ENCODE assay signal across 10 cellular contexts in genomic region chr2:97966545-97967215, GRCh38. TPM values are rescaled to one million over a fixed set of nuclear protein-coding genes. Genes with fewer than 3 reads are reported as not detected.
DNase-seq lines count a peak whose midpoint lies in the region; ATAC-seq and TF ChIP-seq lines count a peak whose summit lies in the region.
"Had no signal": no experiment of that assay in that cellular context is flagged by ENCODE, and none has a peak within 500 bp of the region (broad histone marks: within the 10 kb centered on the region; RNA-seq: fewer than 3 reads in every experiment).

No MANE protein-coding gene starts in this region.

- no peak for DNase-seq in activated CD8-positive, alpha-beta T cell treated with anti-CD3 and anti-CD28 coated beads for 36 hours
- no peak for DNase-seq in activated CD8-positive, alpha-beta T cell treated with anti-CD3 and anti-CD28 coated beads, Interleukin-2, amount 10 ng/mL, durations not matched to agents 7 days and 5 days
- no peak for DNase-seq in WTC11 (ENCODE audit: low spot score)
- no peak for DNase-seq in AG20443 (ENCODE audit: low spot score)
- DNase-seq in activated CD4-positive, alpha-beta memory T cell treated with anti-CD3 and anti-CD28 coated beads for 36 hours = no peak
- DNase-seq in chondrocyte (ENCODE audit: low spot score) = no peak
- DNase-seq: hippocampal formation had no signal

- POLR2A ChIA-PET in activated CD8-positive, alpha-beta T cell treated with anti-CD3 and anti-CD28 coated beads for 36 hours (lab: Charles Lee) = no interaction called here
- POLR2A ChIA-PET in activated CD8-positive, alpha-beta T cell treated with anti-CD3 and anti-CD28 coated beads, Interleukin-2, amount 10 ng/mL, durations not matched to agents 7 days and 5 days (lab: Charles Lee) = no interaction called here
- POLR2A ChIA-PET in WTC11 (lab: Charles Lee) = interaction anchor here (0.6 kb wide), 1 partner anchor 47 kb away, joined by 4 read pairs; no protein-coding TSS in a partner anchor
- POLR2A ChIA-PET in activated CD4-positive, alpha-beta memory T cell treated with anti-CD3 and anti-CD28 coated beads for 36 hours (lab: Charles Lee) = no interaction called here

- H3K4me1 Mint-ChIP-seq in activated CD8-positive, alpha-beta T cell treated with anti-CD3 and anti-CD28 coated beads for 36 hours (ENCODE audit: low read depth) = peaks cover 69% of the 10 kb centered on the region
- peaks cover 19% of the 10 kb centered on the region for H3K4me1 Mint-ChIP-seq in activated CD8-positive, alpha-beta T cell treated with anti-CD3 and anti-CD28 coated beads, Interleukin-2, amount 10 ng/mL, durations not matched to agents 7 days and 5 days (ENCODE audit: low read depth)
- H3K4me1 Mint-ChIP-seq in WTC11 (peaks cover 35% of the 10 kb centered on the region), chondrocyte (ENCODE audit: low read depth) (peaks cover 32% of the 10 kb centered on the region)
- peaks cover 87% of the 10 kb centered on the region for H3K4me1 Mint-ChIP-seq in stimulated activated memory B cell treated with anti-CD40 and anti-IgM and Interleukin-4, amounts not matched to agents 10 μg/mL and 1 μg/mL and 100 μg/mL, for 72 hours
- peaks cover 72% of the 10 kb centered on the region for H3K4me1 Mint-ChIP-seq in activated CD4-positive, alpha-beta memory T cell treated with anti-CD3 and anti-CD28 coated beads for 36 hours (ENCODE audit: low read depth)

- H3K36me3 Mint-ChIP-seq in activated CD8-positive, alpha-beta T cell treated with anti-CD3 and anti-CD28 coated beads for 36 hours (ENCODE audit: low read depth) = no peaks in the 10 kb centered on the region
- peaks cover 2% of the 10 kb centered on the region for H3K36me3 Mint-ChIP-seq in activated CD8-positive, alpha-beta T cell treated with anti-CD3 and anti-CD28 coated beads, Interleukin-2, amount 10 ng/mL, durations not matched to agents 7 days and 5 days (ENCODE audit: low read depth)
- H3K36me3 Mint-ChIP-seq in WTC11 (no peaks in the 10 kb centered on the region), chondrocyte (ENCODE audit: low read depth) (no peaks in the 10 kb centered on the region)
- H3K36me3 Mint-ChIP-seq in stimulated activated memory B cell treated with anti-CD40 and anti-IgM and Interleukin-4, amounts not matched to agents 10 μg/mL and 1 μg/mL and 100 μg/mL, for 72 hours = peaks cover 14% of the 10 kb centered on the region
- no peaks in the 10 kb centered on the region for H3K36me3 Mint-ChIP-seq in activated CD4-positive, alpha-beta memory T cell treated with anti-CD3 and anti-CD28 coated beads for 36 hours

- no peak for TF ChIP-seq CTCF in activated CD8-positive, alpha-beta T cell treated with anti-CD3 and anti-CD28 coated beads for 36 hours (IDR thresholded peaks at IDR 0.05)
- TF ChIP-seq CTCF in WTC11 (IDR thresholded peaks at IDR 0.05) = no peak
- no peak for TF ChIP-seq CTCF in chondrocyte (IDR thresholded peaks at IDR 0.05)

- H3K9me3 Mint-ChIP-seq in activated CD8-positive, alpha-beta T cell treated with anti-CD3 and anti-CD28 coated beads for 36 hours = no peaks in the 10 kb centered on the region
- no peaks in the 10 kb centered on the region for H3K9me3 Mint-ChIP-seq in activated CD8-positive, alpha-beta T cell treated with anti-CD3 and anti-CD28 coated beads, Interleukin-2, amount 10 ng/mL, durations not matched to agents 7 days and 5 days (ENCODE audit: insufficient read depth)
- H3K9me3 Mint-ChIP-seq in WTC11 = no peaks in the 10 kb centered on the region
- no peaks in the 10 kb centered on the region for H3K9me3 Mint-ChIP-seq in stimulated activated memory B cell treated with anti-CD40 and anti-IgM and Interleukin-4, amounts not matched to agents 10 μg/mL and 1 μg/mL and 100 μg/mL, for 72 hours
- H3K9me3 Mint-ChIP-seq in activated CD4-positive, alpha-beta memory T cell treated with anti-CD3 and anti-CD28 coated beads for 36 hours = no peaks in the 10 kb centered on the region
- no peaks in the 10 kb centered on the region for H3K9me3 Mint-ChIP-seq in chondrocyte (ENCODE audit: low read depth)

- intact Hi-C loops in activated CD8-positive, alpha-beta T cell treated with anti-CD3 and anti-CD28 coated beads for 36 hours (cut with micrococcal nuclease) = no loop called here
- intact Hi-C loops in activated CD4-positive, alpha-beta memory T cell treated with anti-CD3 and anti-CD28 coated beads for 36 hours (cut with micrococcal nuclease) = no loop called here

- H3K27me3 Mint-ChIP-seq in activated CD8-positive, alpha-beta T cell treated with anti-CD3 and anti-CD28 coated beads for 36 hours = no peaks in the 10 kb centered on the region
- no peaks in the 10 kb centered on the region for H3K27me3 Mint-ChIP-seq in activated CD8-positive, alpha-beta T cell treated with anti-CD3 and anti-CD28 coated beads, Interleukin-2, amount 10 ng/mL, durations not matched to agents 7 days and 5 days (ENCODE audit: low read depth)
- H3K27me3 Mint-ChIP-seq in WTC11 (ENCODE audit: low read depth) = no peaks in the 10 kb centered on the region
- H3K27me3 Mint-ChIP-seq in stimulated activated memory B cell treated with anti-CD40 and anti-IgM and Interleukin-4, amounts not matched to agents 10 μg/mL and 1 μg/mL and 100 μg/mL, for 72 hours = no peaks in the 10 kb centered on the region
- H3K27me3 Mint-ChIP-seq in activated CD4-positive, alpha-beta memory T cell treated with anti-CD3 and anti-CD28 coated beads for 36 hours = no peaks in the 10 kb centered on the region
- no peaks in the 10 kb centered on the region for H3K27me3 Mint-ChIP-seq in chondrocyte (ENCODE audit: low read depth)

- peak; percentile 72 for ATAC-seq in activated CD8-positive, alpha-beta T cell treated with anti-CD3 and anti-CD28 coated beads for 36 hours
- no peak for ATAC-seq in activated CD8-positive, alpha-beta T cell treated with anti-CD3 and anti-CD28 coated beads, Interleukin-2, amount 10 ng/mL, durations not matched to agents 7 days and 5 days
- peak; percentile 64 for ATAC-seq in HG02973 (IDR thresholded peaks at IDR 0.05; ENCODE audit: unreplicated experiment)
- ATAC-seq in WTC11 = no peak
- peak; percentile 83 for ATAC-seq in stimulated activated memory B cell treated with anti-CD40 and anti-IgM and Interleukin-4, amounts not matched to agents 10 μg/mL and 1 μg/mL and 100 μg/mL, for 72 hours

- no peak overlapping the region for H3K27ac Mint-ChIP-seq in activated CD8-positive, alpha-beta T cell treated with anti-CD3 and anti-CD28 coated beads for 36 hours
- no peak overlapping the region for H3K27ac Mint-ChIP-seq in activated CD8-positive, alpha-beta T cell treated with anti-CD3 and anti-CD28 coated beads, Interleukin-2, amount 10 ng/mL, durations not matched to agents 7 days and 5 days
- H3K27ac Mint-ChIP-seq in WTC11 = peak overlapping the region; percentile 23; the same call in 1 of the 2 replicates
- H3K27ac Mint-ChIP-seq in stimulated activated memory B cell treated with anti-CD40 and anti-IgM and Interleukin-4, amounts not matched to agents 10 μg/mL and 1 μg/mL and 100 μg/mL, for 72 hours = peak overlapping the region; percentile 69
- H3K27ac Mint-ChIP-seq in activated CD4-positive, alpha-beta memory T cell treated with anti-CD3 and anti-CD28 coated beads for 36 hours = no peak overlapping the region
- H3K27ac Mint-ChIP-seq in chondrocyte (ENCODE audit: unreplicated experiment) = no peak overlapping the region
- H3K27ac Mint-ChIP-seq: T-helper 2 cell treated with Interferon-gamma antibody and Interleukin-4, amounts not matched to agents 5 μg/mL and 100 μg/mL, for 36 hours had no signal

- CTCF ChIA-PET in activated CD8-positive, alpha-beta T cell treated with anti-CD3 and anti-CD28 coated beads for 36 hours (lab: Charles Lee) = interaction anchor here (0.7 to 0.9 kb wide), 2 partner anchors 46 to 419 kb away, joined by 3 read pairs; no protein-coding TSS in a partner anchor
- CTCF ChIA-PET in activated CD8-positive, alpha-beta T cell treated with anti-CD3 and anti-CD28 coated beads, Interleukin-2, amount 10 ng/mL, durations not matched to agents 7 days and 5 days (lab: Charles Lee) = no interaction called here
- CTCF ChIA-PET in WTC11 (lab: Charles Lee) = no interaction called here
- CTCF ChIA-PET in activated CD4-positive, alpha-beta memory T cell treated with anti-CD3 and anti-CD28 coated beads for 36 hours (lab: Charles Lee) = interaction anchor here (1.2 kb wide), 1 partner anchor 160 kb away, joined by 4 read pairs; no protein-coding TSS in a partner anchor

- H3K4me3 Mint-ChIP-seq in activated CD8-positive, alpha-beta T cell treated with anti-CD3 and anti-CD28 coated beads for 36 hours = no peak overlapping the region
- no peak overlapping the region for H3K4me3 Mint-ChIP-seq in activated CD8-positive, alpha-beta T cell treated with anti-CD3 and anti-CD28 coated beads, Interleukin-2, amount 10 ng/mL, durations not matched to agents 7 days and 5 days
- H3K4me3 Mint-ChIP-seq in WTC11 (no peak overlapping the region), chondrocyte (ENCODE audit: unreplicated experiment) (no peak overlapping the region)
- no peak overlapping the region for H3K4me3 Mint-ChIP-seq in stimulated activated memory B cell treated with anti-CD40 and anti-IgM and Interleukin-4, amounts not matched to agents 10 μg/mL and 1 μg/mL and 100 μg/mL, for 72 hours
- no peak overlapping the region for H3K4me3 Mint-ChIP-seq in activated CD4-positive, alpha-beta memory T cell treated with anti-CD3 and anti-CD28 coated beads for 36 hours
- H3K4me3 Mint-ChIP-seq: T-helper 2 cell treated with Interferon-gamma antibody and Interleukin-4, amounts not matched to agents 5 μg/mL and 100 μg/mL, for 36 hours had no signal

TF ChIP-seq in WTC11, 78 proteins besides CTCF, POLR2A, EP300 and RAD21 (continues in another document):
- TF ChIP-seq ZNF232 (CRISPR knock-in tag; IDR thresholded peaks at IDR 0.05) (no peak), ELF4 (CRISPR knock-in tag; IDR thresholded peaks at IDR 0.05; ENCODE audit: low read depth) (no peak), TCF7 (CRISPR knock-in tag; IDR thresholded peaks at IDR 0.05; ENCODE audit: low read depth) (no peak), TEAD4 (CRISPR knock-in tag; IDR thresholded peaks at IDR 0.05) (no peak)

RNA-seq across cellular contexts. Expression of gene TMEM131, which starts 29.1 kb away (rescaled TPM):
- 10 to 100 TPM; 24.2 to 27.4 TPM for total RNA-seq in activated CD8-positive, alpha-beta T cell treated with anti-CD3 and anti-CD28 coated beads for 36 hours
- total RNA-seq in activated CD8-positive, alpha-beta T cell treated with anti-CD3 and anti-CD28 coated beads, Interleukin-2, amount 10 ng/mL, durations not matched to agents 7 days and 5 days = 10 to 100 TPM; 35.9 to 40.7 TPM
- 18.6 to 21.9 TPM (median 19.4 TPM) in 3 replicates for total RNA-seq in WTC11 (2021)
- total RNA-seq in activated CD4-positive, alpha-beta memory T cell treated with anti-CD3 and anti-CD28 coated beads for 36 hours = 10 to 100 TPM; 23.1 to 23.7 TPM
- total RNA-seq in chondrocyte = 31.0 to 31.7 TPM (median 31.4 TPM) in 3 replicates

Comparison
In these comparisons a context has a peak if more than half of its experiments do, and no peak if none do; other contexts are left out.
1. ATAC-seq: peak in activated CD8-positive, alpha-beta T cell treated with anti-CD3 and anti-CD28 coated beads for 36 hours (single experiment), HG02973 (single experiment) and stimulated activated memory B cell treated with anti-CD40 and anti-IgM and Interleukin-4, amounts not matched to agents 10 μg/mL and 1 μg/mL and 100 μg/mL, for 72 hours (single experiment); none in activated CD8-positive, alpha-beta T cell treated with anti-CD3 and anti-CD28 coated beads, Interleukin-2, amount 10 ng/mL, durations not matched to agents 7 days and 5 days (single experiment) and WTC11 (single experiment).
2. CTCF ChIA-PET loops: an anchor here in activated CD8-positive, alpha-beta T cell treated with anti-CD3 and anti-CD28 coated beads for 36 hours (0.7 to 0.9 kb wide) and activated CD4-positive, alpha-beta memory T cell treated with anti-CD3 and anti-CD28 coated beads for 36 hours (1.2 kb wide); none called in activated CD8-positive, alpha-beta T cell treated with anti-CD3 and anti-CD28 coated beads, Interleukin-2, amount 10 ng/mL, durations not matched to agents 7 days and 5 days and WTC11.
3. H3K27ac Mint-ChIP-seq: peak in WTC11 (single experiment) and stimulated activated memory B cell treated with anti-CD40 and anti-IgM and Interleukin-4, amounts not matched to agents 10 μg/mL and 1 μg/mL and 100 μg/mL, for 72 hours (single experiment); none in activated CD8-positive, alpha-beta T cell treated with anti-CD3 and anti-CD28 coated beads for 36 hours (single experiment), activated CD8-positive, alpha-beta T cell treated with anti-CD3 and anti-CD28 coated beads, Interleukin-2, amount 10 ng/mL, durations not matched to agents 7 days and 5 days (single experiment), activated CD4-positive, alpha-beta memory T cell treated with anti-CD3 and anti-CD28 coated beads for 36 hours (single experiment) and chondrocyte (single experiment).